Comparison of ENCODE assay signal across 1 cellular context in the genomic region with DNA sequence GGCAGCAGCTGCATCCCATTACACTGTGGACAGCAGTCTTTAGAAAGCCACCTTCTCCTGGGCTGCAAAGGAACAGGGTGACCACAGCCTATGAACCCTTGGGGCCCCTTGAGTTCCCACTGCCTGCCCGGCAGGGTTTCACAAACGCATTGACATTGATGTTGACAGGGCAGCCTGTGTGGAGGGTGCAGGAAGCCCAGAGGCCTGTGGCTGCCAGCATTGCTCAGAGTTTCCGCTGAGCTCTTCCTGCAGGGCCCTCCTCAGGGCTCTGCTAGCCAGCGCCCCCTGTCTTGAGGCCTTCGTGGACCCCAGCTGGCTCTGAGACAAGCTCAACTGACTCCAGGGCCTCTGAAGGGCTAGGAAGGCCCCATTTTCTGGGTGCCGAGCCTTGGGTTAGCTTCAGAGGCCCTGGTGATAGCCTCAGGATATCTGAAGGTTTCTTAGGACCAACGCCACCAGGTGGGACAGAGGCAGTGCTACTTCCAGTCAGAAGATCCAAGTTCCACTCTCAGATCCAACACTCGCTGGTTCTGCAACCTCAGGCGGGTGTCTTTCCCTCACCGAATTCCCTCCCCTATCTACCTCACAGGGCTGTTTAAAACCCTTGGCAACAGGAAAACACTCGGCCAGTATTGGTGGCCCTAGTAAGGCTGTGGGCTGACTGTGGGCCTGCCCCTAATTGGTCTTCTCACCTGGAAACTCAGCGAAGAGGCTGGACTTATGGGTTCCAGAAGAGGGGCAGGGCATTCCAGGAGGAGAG.
TF ChIP-seq lines count a peak whose summit lies in the region.

No MANE protein-coding gene starts in this region.

TF ChIP-seq in HepG2, 621 proteins besides CTCF, POLR2A, EP300 and RAD21 (continued from another document and continues in another):
- TF ChIP-seq PCBP2 (optimal IDR thresholded peaks at IDR 0.05; ENCODE audit: low read depth, low read length, poor library complexity, severe bottlenecking) (no peak), RFX1 (IDR thresholded peaks at IDR 0.05) (peak; percentile 20; the same call in 1 of the 2 replicates), MED1 (CRISPR knock-in tag; IDR thresholded peaks at IDR 0.05) (peak; percentile 65; the same call in 1 of the 2 replicates), PHF5A (CRISPR knock-in tag; IDR thresholded peaks at IDR 0.05; ENCODE audit: low read depth, unreplicated experiment) (no peak), CHD2 (IDR thresholded peaks at IDR 0.05; ENCODE audit: low read depth, low read length) (no peak), FOSL1 (CRISPR knock-in tag; IDR thresholded peaks at IDR 0.05; ENCODE audit: borderline replicate concordance) (no peak), RNF2 (conservative IDR thresholded peaks at IDR 0.05; ENCODE audit: low read depth) (no peak), JUNB (CRISPR knock-in tag; IDR thresholded peaks at IDR 0.05; ENCODE audit: borderline replicate concordance) (no peak), ZNF75D (CRISPR knock-in tag; IDR thresholded peaks at IDR 0.05; ENCODE audit: borderline replicate concordance) (no peak), ZBTB3 (CRISPR knock-in tag; IDR thresholded peaks at IDR 0.05; ENCODE audit: borderline replicate concordance, low read depth) (no peak), TCF7 (IDR thresholded peaks at IDR 0.05; ENCODE audit: low read depth) (peak; percentile 6; the same call in 1 of the 2 replicates), ZNF235 (CRISPR knock-in tag; IDR thresholded peaks at IDR 0.05; ENCODE audit: borderline replicate concordance) (no peak), XRCC5 (optimal IDR thresholded peaks at IDR 0.05; ENCODE audit: low read length) (peak; percentile 58), KLF16 (CRISPR knock-in tag; IDR thresholded peaks at IDR 0.05) (no peak), ZFP1 (CRISPR knock-in tag; IDR thresholded peaks at IDR 0.05) (no peak), ZZZ3 (CRISPR knock-in tag; IDR thresholded peaks at IDR 0.05; ENCODE audit: borderline replicate concordance) (no peak; the same call in 1 of the 2 replicates), DNMT1 (CRISPR knock-in tag; IDR thresholded peaks at IDR 0.05) (no peak), THYN1 (CRISPR knock-in tag; IDR thresholded peaks at IDR 0.05; ENCODE audit: borderline replicate concordance, low read depth) (no peak), ZNF253 (CRISPR knock-in tag; IDR thresholded peaks at IDR 0.05; ENCODE audit: borderline replicate concordance) (no peak), WIZ (CRISPR knock-in tag; IDR thresholded peaks at IDR 0.05) (no peak), ZNF891 (CRISPR knock-in tag; IDR thresholded peaks at IDR 0.05) (no peak), RBM22 (optimal IDR thresholded peaks at IDR 0.05; ENCODE audit: low read length) (no peak), YEATS4 (CRISPR knock-in tag; IDR thresholded peaks at IDR 0.05; ENCODE audit: borderline replicate concordance) (no peak; the same call in 1 of the 2 replicates), SSRP1 (CRISPR knock-in tag; IDR thresholded peaks at IDR 0.05) (0 out of 2 replicates have a peak, but pooled peaks have one; percentile 17), SMYD3 (CRISPR knock-in tag; IDR thresholded peaks at IDR 0.05) (no peak), ZNF790 (CRISPR knock-in tag; IDR thresholded peaks at IDR 0.05; ENCODE audit: borderline replicate concordance) (no peak), RBFOX2 (IDR thresholded peaks at IDR 0.05; ENCODE audit: low read depth, low read length) (no peak), ZNF547 (CRISPR knock-in tag; IDR thresholded peaks at IDR 0.05) (0 out of 2 replicates have a peak, but pooled peaks have one; percentile 28), ZBTB37 (CRISPR knock-in tag; IDR thresholded peaks at IDR 0.05) (no peak), ZC3H13 (CRISPR knock-in tag; IDR thresholded peaks at IDR 0.05) (no peak), ZNF670 (CRISPR knock-in tag; IDR thresholded peaks at IDR 0.05; ENCODE audit: borderline replicate concordance) (no peak), ZNF607 (CRISPR knock-in tag; IDR thresholded peaks at IDR 0.05; ENCODE audit: borderline replicate concordance) (no peak), STAT6 (CRISPR knock-in tag; IDR thresholded peaks at IDR 0.05; ENCODE audit: borderline replicate concordance) (no peak), ISL2 (CRISPR knock-in tag; IDR thresholded peaks at IDR 0.05) (peak; percentile 59), HES4 (CRISPR knock-in tag; IDR thresholded peaks at IDR 0.05; ENCODE audit: borderline replicate concordance) (no peak), HMGXB4 (CRISPR knock-in tag; IDR thresholded peaks at IDR 0.05; ENCODE audit: borderline replicate concordance in 1 of 2, low read depth in 1 of 2) (peak; percentile 80 to 84), CCAR2 (optimal IDR thresholded peaks at IDR 0.05; ENCODE audit: low read depth, low read length) (no peak)
- TF ChIP-seq, protein P1, sequence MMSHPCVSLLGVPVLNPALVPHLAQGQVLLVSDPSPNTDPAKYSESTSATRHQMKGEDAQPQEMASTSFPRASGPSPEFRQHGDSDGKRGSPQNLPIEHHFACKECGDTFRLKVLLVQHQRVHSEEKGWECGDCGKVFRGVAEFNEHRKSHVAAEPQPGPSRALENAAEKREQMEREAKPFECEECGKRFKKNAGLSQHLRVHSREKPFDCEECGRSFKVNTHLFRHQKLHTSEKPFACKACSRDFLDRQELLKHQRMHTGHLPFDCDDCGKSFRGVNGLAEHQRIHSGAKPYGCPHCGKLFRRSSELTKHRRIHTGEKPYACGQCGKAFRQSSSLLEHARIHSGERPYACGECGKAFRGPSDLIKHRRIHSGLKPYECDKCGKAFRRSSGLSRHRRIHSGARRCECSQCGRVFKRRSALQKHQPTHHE (CRISPR knock-in tag; IDR thresholded peaks at IDR 0.05; ENCODE audit: borderline replicate concordance): no peak
- TF ChIP-seq, protein P2, sequence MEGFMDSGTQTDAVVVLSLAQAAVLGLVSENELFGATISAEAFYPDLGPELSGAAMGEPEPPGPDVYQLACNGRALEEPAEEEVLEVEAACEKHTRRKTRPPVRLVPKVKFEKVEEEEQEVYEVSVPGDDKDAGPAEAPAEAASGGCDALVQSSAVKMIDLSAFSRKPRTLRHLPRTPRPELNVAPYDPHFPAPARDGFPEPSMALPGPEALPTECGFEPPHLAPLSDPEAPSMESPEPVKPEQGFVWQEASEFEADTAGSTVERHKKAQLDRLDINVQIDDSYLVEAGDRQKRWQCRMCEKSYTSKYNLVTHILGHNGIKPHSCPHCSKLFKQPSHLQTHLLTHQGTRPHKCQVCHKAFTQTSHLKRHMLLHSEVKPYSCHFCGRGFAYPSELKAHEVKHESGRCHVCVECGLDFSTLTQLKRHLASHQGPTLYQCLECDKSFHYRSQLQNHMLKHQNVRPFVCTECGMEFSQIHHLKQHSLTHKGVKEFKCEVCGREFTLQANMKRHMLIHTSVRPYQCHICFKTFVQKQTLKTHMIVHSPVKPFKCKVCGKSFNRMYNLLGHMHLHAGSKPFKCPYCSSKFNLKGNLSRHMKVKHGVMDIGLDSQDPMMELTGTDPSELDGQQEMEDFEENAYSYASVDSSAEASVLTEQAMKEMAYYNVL (CRISPR knock-in tag; IDR thresholded peaks at IDR 0.05; ENCODE audit: borderline replicate concordance): no peak
- TF ChIP-seq, protein P3, sequence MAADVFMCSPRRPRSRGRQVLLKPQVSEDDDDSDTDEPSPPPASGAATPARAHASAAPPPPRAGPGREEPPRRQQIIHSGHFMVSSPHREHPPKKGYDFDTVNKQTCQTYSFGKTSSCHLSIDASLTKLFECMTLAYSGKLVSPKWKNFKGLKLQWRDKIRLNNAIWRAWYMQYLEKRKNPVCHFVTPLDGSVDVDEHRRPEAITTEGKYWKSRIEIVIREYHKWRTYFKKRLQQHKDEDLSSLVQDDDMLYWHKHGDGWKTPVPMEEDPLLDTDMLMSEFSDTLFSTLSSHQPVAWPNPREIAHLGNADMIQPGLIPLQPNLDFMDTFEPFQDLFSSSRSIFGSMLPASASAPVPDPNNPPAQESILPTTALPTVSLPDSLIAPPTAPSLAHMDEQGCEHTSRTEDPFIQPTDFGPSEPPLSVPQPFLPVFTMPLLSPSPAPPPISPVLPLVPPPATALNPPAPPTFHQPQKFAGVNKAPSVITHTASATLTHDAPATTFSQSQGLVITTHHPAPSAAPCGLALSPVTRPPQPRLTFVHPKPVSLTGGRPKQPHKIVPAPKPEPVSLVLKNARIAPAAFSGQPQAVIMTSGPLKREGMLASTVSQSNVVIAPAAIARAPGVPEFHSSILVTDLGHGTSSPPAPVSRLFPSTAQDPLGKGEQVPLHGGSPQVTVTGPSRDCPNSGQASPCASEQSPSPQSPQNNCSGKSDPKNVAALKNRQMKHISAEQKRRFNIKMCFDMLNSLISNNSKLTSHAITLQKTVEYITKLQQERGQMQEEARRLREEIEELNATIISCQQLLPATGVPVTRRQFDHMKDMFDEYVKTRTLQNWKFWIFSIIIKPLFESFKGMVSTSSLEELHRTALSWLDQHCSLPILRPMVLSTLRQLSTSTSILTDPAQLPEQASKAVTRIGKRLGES (CRISPR knock-in tag; IDR thresholded peaks at IDR 0.05; ENCODE audit: borderline replicate concordance): no peak
- TF ChIP-seq, protein P4, sequence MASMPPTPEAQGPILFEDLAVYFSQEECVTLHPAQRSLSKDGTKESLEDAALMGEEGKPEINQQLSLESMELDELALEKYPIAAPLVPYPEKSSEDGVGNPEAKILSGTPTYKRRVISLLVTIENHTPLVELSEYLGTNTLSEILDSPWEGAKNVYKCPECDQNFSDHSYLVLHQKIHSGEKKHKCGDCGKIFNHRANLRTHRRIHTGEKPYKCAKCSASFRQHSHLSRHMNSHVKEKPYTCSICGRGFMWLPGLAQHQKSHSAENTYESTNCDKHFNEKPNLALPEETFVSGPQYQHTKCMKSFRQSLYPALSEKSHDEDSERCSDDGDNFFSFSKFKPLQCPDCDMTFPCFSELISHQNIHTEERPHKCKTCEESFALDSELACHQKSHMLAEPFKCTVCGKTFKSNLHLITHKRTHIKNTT (CRISPR knock-in tag; IDR thresholded peaks at IDR 0.05): no peak
- TF ChIP-seq, protein P5, sequence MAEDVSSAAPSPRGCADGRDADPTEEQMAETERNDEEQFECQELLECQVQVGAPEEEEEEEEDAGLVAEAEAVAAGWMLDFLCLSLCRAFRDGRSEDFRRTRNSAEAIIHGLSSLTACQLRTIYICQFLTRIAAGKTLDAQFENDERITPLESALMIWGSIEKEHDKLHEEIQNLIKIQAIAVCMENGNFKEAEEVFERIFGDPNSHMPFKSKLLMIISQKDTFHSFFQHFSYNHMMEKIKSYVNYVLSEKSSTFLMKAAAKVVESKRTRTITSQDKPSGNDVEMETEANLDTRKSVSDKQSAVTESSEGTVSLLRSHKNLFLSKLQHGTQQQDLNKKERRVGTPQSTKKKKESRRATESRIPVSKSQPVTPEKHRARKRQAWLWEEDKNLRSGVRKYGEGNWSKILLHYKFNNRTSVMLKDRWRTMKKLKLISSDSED (CRISPR knock-in tag; IDR thresholded peaks at IDR 0.05): no peak
- TF ChIP-seq, protein P6, sequence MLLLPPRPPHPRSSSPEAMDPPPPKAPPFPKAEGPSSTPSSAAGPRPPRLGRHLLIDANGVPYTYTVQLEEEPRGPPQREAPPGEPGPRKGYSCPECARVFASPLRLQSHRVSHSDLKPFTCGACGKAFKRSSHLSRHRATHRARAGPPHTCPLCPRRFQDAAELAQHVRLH (CRISPR knock-in tag; IDR thresholded peaks at IDR 0.05; ENCODE audit: borderline replicate concordance, low read depth): peak; percentile 27; the same call in 1 of the 2 replicates
- TF ChIP-seq, protein P7, sequence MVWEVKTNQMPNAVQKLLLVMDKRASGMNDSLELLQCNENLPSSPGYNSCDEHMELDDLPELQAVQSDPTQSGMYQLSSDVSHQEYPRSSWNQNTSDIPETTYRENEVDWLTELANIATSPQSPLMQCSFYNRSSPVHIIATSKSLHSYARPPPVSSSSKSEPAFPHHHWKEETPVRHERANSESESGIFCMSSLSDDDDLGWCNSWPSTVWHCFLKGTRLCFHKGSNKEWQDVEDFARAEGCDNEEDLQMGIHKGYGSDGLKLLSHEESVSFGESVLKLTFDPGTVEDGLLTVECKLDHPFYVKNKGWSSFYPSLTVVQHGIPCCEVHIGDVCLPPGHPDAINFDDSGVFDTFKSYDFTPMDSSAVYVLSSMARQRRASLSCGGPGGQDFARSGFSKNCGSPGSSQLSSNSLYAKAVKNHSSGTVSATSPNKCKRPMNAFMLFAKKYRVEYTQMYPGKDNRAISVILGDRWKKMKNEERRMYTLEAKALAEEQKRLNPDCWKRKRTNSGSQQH (CRISPR knock-in tag; IDR thresholded peaks at IDR 0.05; ENCODE audit: low read depth): no peak
